Comparison of ENCODE assay signal across 19 cellular contexts in the genomic region with DNA sequence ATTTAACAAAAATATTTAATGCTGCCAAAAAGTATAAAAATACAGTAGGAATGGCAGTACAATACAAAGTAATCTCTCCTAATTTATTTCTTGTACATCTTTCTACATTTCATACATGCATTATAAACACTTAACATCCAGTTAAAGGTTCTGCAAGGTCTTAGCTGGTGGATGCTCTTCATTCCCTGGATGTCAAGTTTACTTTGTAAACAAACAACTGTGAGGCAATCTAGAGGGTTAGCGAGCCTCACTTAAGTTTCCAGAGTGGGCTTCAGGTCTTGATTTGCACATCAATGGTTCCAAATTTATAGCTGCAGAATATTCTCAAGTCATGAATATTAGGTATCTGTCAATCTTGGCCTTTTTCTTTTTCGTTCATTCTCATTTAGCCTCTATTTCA. TPM values are rescaled to one million over a fixed set of nuclear protein-coding genes. Genes with fewer than 3 reads are reported as not detected.
DNase-seq lines count a peak whose midpoint lies in the region; ATAC-seq, FAIRE-seq and TF ChIP-seq lines count a peak whose summit lies in the region.
"Had no signal": no experiment of that assay in that cellular context is flagged by ENCODE, and none has a peak within 500 bp of the region (broad histone marks: within the 10 kb centered on the region; RNA-seq: fewer than 3 reads in every experiment).

No MANE protein-coding gene starts in this region.

- in situ Hi-C loops in HepG2 (cut with HindIII; ENCODE audit: extremely low pct_ligation_motif_present, low pct_unique_long_range_greater_than_20kb) = loop anchor here (25.0 kb wide), 1 partner anchor 434 kb away; no protein-coding TSS in a partner anchor

- H4K20me1 ChIP-seq in HepG2 (ENCODE audit: insufficient read depth, low read length) = no peaks in the 10 kb centered on the region
- H4K20me1 ChIP-seq: BLaER1 treated with 17β-estradiol and CSF1 and Interleukin-3, amounts not matched to agents 10 nM and 100 nM had no signal

- H3K27me3 Mint-ChIP-seq in Calu3 (ENCODE audit: unreplicated experiment) = no peaks in the 10 kb centered on the region
- no peaks in the 10 kb centered on the region for H3K27me3 Mint-ChIP-seq in stimulated activated naive B cell treated with anti-CD40 and anti-IgM and Interleukin-4, amounts not matched to agents 10 μg/mL and 1 μg/mL and 100 μg/mL, for 72 hours
- no peaks in the 10 kb centered on the region for H3K27me3 Mint-ChIP-seq in natural killer cell (ENCODE audit: low read depth in 2 of 2)

- H3K27ac ChIP-seq in HepG2 (ENCODE audit: extremely low read length, insufficient read depth, low read length) = no peak overlapping the region
- H3K27ac ChIP-seq: BLaER1 treated with 17β-estradiol and CSF1 and Interleukin-3, amounts not matched to agents 10 nM and 100 nM had no signal

- ATAC-seq in HepG2 (no peak), natural killer cell (no peak), GM18867 (IDR thresholded peaks at IDR 0.05; ENCODE audit: unreplicated experiment) (no peak)
- ATAC-seq in stimulated activated naive B cell treated with anti-CD40 and anti-IgM and Interleukin-4, amounts not matched to agents 10 μg/mL and 1 μg/mL and 100 μg/mL, for 72 hours (replicated peaks) = no peak
- ATAC-seq: CD8-positive, alpha-beta T cell; HCT116; K562 had no signal

- DNase-seq in Calu3 = no peak
- DNase-seq in HepG2 (ENCODE audit: low spot score) = no peak
- DNase-seq in stimulated activated naive B cell treated with anti-CD40 and anti-IgM and Interleukin-4, amounts not matched to agents 10 μg/mL and 1 μg/mL and 100 μg/mL, for 72 hours = no peak
- no peak for DNase-seq in natural killer cell
- no peak for DNase-seq in DMS114 treated with DMSO at 0.1 percent for 48 hours (lab: John Stamatoyannopoulos, UW; ENCODE audit: unreplicated experiment)
- DNase-seq: 8988T; CD8-positive, alpha-beta T cell; DMS 273 treated with DMSO at 0.1 percent for 48 hours; GDM1; GOT3; H7; HFFc6 had no signal

- no peak overlapping the region for H2AFZ ChIP-seq in HepG2 (ENCODE audit: low read length)

- no peak overlapping the region for H3K9ac ChIP-seq in HepG2 (ENCODE audit: insufficient read depth, low read depth, low read length)
- H3K9ac ChIP-seq: BLaER1 treated with 17β-estradiol and CSF1 and Interleukin-3, amounts not matched to agents 10 nM and 100 nM had no signal

- peaks cover 38% of the 10 kb centered on the region for H3K4me1 ChIP-seq in HepG2 (ENCODE audit: insufficient read depth, low read length)

- H3K36me3 ChIP-seq in HepG2 (replicated peaks in 1 of 2; ENCODE audit: control insufficient read depth in 1 of 2, insufficient read depth in 2 of 2, low read length in 2 of 2) = peaks cover under 1 to 14% of the 10 kb centered on the region in 2 experiments; a peak in 2 of 5 replicates

- H3K27ac Mint-ChIP-seq in Calu3 (ENCODE audit: unreplicated experiment) (peak overlapping the region; percentile 45), natural killer cell (no peak overlapping the region)
- H3K27ac Mint-ChIP-seq in stimulated activated naive B cell treated with anti-CD40 and anti-IgM and Interleukin-4, amounts not matched to agents 10 μg/mL and 1 μg/mL and 100 μg/mL, for 72 hours = peak overlapping the region; percentile 43
- H3K27ac Mint-ChIP-seq: CD8-positive, alpha-beta T cell; HFFc6 had no signal

- peaks cover 8% of the 10 kb centered on the region for H3K4me1 Mint-ChIP-seq in Calu3 (ENCODE audit: low read depth, unreplicated experiment)
- H3K4me1 Mint-ChIP-seq in stimulated activated naive B cell treated with anti-CD40 and anti-IgM and Interleukin-4, amounts not matched to agents 10 μg/mL and 1 μg/mL and 100 μg/mL, for 72 hours = peaks cover 25 to 57% of the 10 kb centered on the region in 2 donors
- H3K4me1 Mint-ChIP-seq in natural killer cell = no peaks in the 10 kb centered on the region

- no TSS peak for BruUV-seq in Calu3 (replicated peaks; lab: Mats Ljungman, UMichigan)
- no TSS peak for BruUV-seq in HepG2 (replicated peaks; lab: Mats Ljungman, UMichigan)

- intact Hi-C loops in Calu3 (cut with micrococcal nuclease; ENCODE audit: unreplicated experiment) (no loop called here), HepG2 (cut with micrococcal nuclease; ENCODE audit: unreplicated experiment) (no loop called here), natural killer cell (cut with micrococcal nuclease) (no loop called here)

- CTCF ChIA-PET in Calu3 (lab: Charles Lee) = no interaction called here
- CTCF ChIA-PET in HepG2 (lab: Yijun Ruan, JAX; ENCODE audit: low intra/inter-chr PET ratio, low total read pairs) = no interaction called here

- no peak for TF ChIP-seq RAD21 in HepG2 (CRISPR knock-in tag; IDR thresholded peaks at IDR 0.05)

- 0 out of 2 replicates have a peak, but pooled peaks cover 6% of the 10 kb centered on the region for H3K9me3 ChIP-seq in HepG2 (ENCODE audit: low read length)

- H3K4me3 ChIP-seq in HepG2 (replicated peaks in 1 of 3; ENCODE audit: insufficient read depth in 1 of 3, low read depth in 2 of 3, low read length in 3 of 3) = no peak overlapping the region
- H3K4me3 ChIP-seq: BLaER1 treated with 17β-estradiol and CSF1 and Interleukin-3, amounts not matched to agents 10 nM and 100 nM; K562 had no signal

- H3K4me2 ChIP-seq in HepG2 (ENCODE audit: low read depth, low read length) = no peak overlapping the region
- H3K4me2 ChIP-seq: BLaER1 treated with 17β-estradiol and CSF1 and Interleukin-3, amounts not matched to agents 10 nM and 100 nM had no signal

- H3K9me3 Mint-ChIP-seq in Calu3 (ENCODE audit: low read depth, unreplicated experiment) (no peaks in the 10 kb centered on the region), natural killer cell (no peaks in the 10 kb centered on the region)
- H3K9me3 Mint-ChIP-seq in stimulated activated naive B cell treated with anti-CD40 and anti-IgM and Interleukin-4, amounts not matched to agents 10 μg/mL and 1 μg/mL and 100 μg/mL, for 72 hours = peaks cover 0 to 2% of the 10 kb centered on the region in 2 donors
- H3K9me3 Mint-ChIP-seq: HFFc6 had no signal

- FAIRE-seq in TTC549 (lab: Jason Lieb, UNC) = peak; percentile 80
- no peak for FAIRE-seq in HepG2 (lab: Jason Lieb, UNC)
- FAIRE-seq: GM12892, GM18507, K562 had no signal

- TF ChIP-seq CTCF in Calu3 (IDR thresholded peaks at IDR 0.05; ENCODE audit: unreplicated experiment) (no peak), HepG2 (CRISPR knock-in tag; IDR thresholded peaks at IDR 0.05) (no peak), natural killer cell (IDR thresholded peaks at IDR 0.05) (no peak)

- no peak for TF ChIP-seq POLR2A in HepG2 (IDR thresholded peaks at IDR 0.05; ENCODE audit: insufficient read depth in 1 of 2, low read depth in 2 of 2, low read length in 2 of 2)

- H3K79me2 ChIP-seq in HepG2 (ENCODE audit: insufficient read depth, low read length) = peaks cover 4% of the 10 kb centered on the region

- H3K36me3 Mint-ChIP-seq in Calu3 (ENCODE audit: insufficient read depth, unreplicated experiment) = peaks cover 21% of the 10 kb centered on the region
- H3K36me3 Mint-ChIP-seq in stimulated activated naive B cell treated with anti-CD40 and anti-IgM and Interleukin-4, amounts not matched to agents 10 μg/mL and 1 μg/mL and 100 μg/mL, for 72 hours = peaks cover 45 to 64% of the 10 kb centered on the region in 2 donors
- H3K36me3 Mint-ChIP-seq in natural killer cell = no peaks in the 10 kb centered on the region

- H3K27me3 ChIP-seq in HepG2 (ENCODE audit: control insufficient read depth in 1 of 2, insufficient read depth in 2 of 2, low read length in 2 of 2) = no peaks in the 10 kb centered on the region
- H3K27me3 ChIP-seq: BLaER1 treated with 17β-estradiol and CSF1 and Interleukin-3, amounts not matched to agents 10 nM and 100 nM had no signal

- WGBS in HepG2 (ENCODE audit: low lambda C conversion rate) = 80% methylated on average over 2 of the region's 2 CpGs

- TF ChIP-seq EP300 in HepG2 (IDR thresholded peaks at IDR 0.05; ENCODE audit: low read depth in 2 of 2, low read length in 2 of 2) (no peak), HepG2 (CRISPR knock-in tag; IDR thresholded peaks at IDR 0.05; ENCODE audit: borderline replicate concordance) (no peak)

- POLR2A ChIA-PET in HepG2 (lab: Yijun Ruan, JAX) = interaction anchor here (1.6 to 2.4 kb wide), 2 partner anchors 20 to 204 kb away, joined by 4 to 7 read pairs; no protein-coding TSS in a partner anchor

- H3K4me3 Mint-ChIP-seq in Calu3 (ENCODE audit: low read depth, unreplicated experiment) = no peak overlapping the region
- H3K4me3 Mint-ChIP-seq in stimulated activated naive B cell treated with anti-CD40 and anti-IgM and Interleukin-4, amounts not matched to agents 10 μg/mL and 1 μg/mL and 100 μg/mL, for 72 hours = no peak overlapping the region
- no peak overlapping the region for H3K4me3 Mint-ChIP-seq in natural killer cell
- H3K4me3 Mint-ChIP-seq: CD8-positive, alpha-beta T cell; HFFc6 had no signal

TF ChIP-seq in HepG2, 621 proteins besides CTCF, POLR2A, EP300 and RAD21 (continues in another document):
- TF ChIP-seq GATAD2A (CRISPR knock-in tag; IDR thresholded peaks at IDR 0.05) (0 out of 2 replicates have a peak, but pooled peaks have one; percentile 18), FOXA3 (CRISPR knock-in tag; IDR thresholded peaks at IDR 0.05) (peak; percentile 66; the same call in 1 of the 2 replicates)

RNA-seq across cellular contexts. Expression of a gene that starts 21.3 kb away (rescaled TPM):
- 47.6 and 50.8 TPM in 2 replicates for total RNA-seq in Calu3 (2022)
- 36.0 and 58.5 TPM in 2 replicates for total RNA-seq in HepG2 (2016; rRNA removed; fragmentation: Illumina TruSeq; extraction: Trizol)
- total RNA-seq in HepG2 (2016; cell fraction: cytosol; rRNA removed; fragmentation: Illumina TruSeq; extraction: Trizol; ENCODE audit: low read depth) = 6.8 and 7.6 TPM in 2 replicates
- 35.5 and 53.0 TPM in 2 replicates for total RNA-seq in HepG2 (2016; cell fraction: insoluble cytoplasmic fraction; rRNA removed; fragmentation: Illumina TruSeq; extraction: Trizol)
- total RNA-seq in HepG2 (2016; cell fraction: membrane; rRNA removed; fragmentation: Illumina TruSeq; extraction: Trizol) = 22.3 and 27.2 TPM in 2 replicates
- 42.6 and 46.4 TPM in 2 replicates for total RNA-seq in HepG2 (2016; cell fraction: nucleus; rRNA removed; fragmentation: Illumina TruSeq; extraction: Trizol)
- polyA plus RNA-seq in HepG2 (2011; rRNA removed) = 14.4 and 15.6 TPM in 2 replicates
- polyA plus RNA-seq in HepG2 (2011; cell fraction: cytosol; rRNA removed) = 4.4 and 7.3 TPM in 2 replicates
- polyA plus RNA-seq in HepG2 (2011; cell fraction: nucleus; rRNA removed) = 20.7 and 26.9 TPM in 2 replicates
- polyA plus RNA-seq in HepG2 (2012) = 15.1 and 24.2 TPM in 2 replicates
- 2.5 and 3.0 TPM in 2 replicates for polyA plus RNA-seq in HepG2 (2016; cell fraction: cytosol; fragmentation: Illumina TruSeq; extraction: Trizol; ENCODE audit: low read depth)
- 23.3 and 24.9 TPM in 2 replicates for polyA plus RNA-seq in HepG2 (2016; cell fraction: insoluble cytoplasmic fraction; fragmentation: Illumina TruSeq; extraction: Trizol; ENCODE audit: low read depth)
- polyA plus RNA-seq in HepG2 (2016; cell fraction: membrane; fragmentation: Illumina TruSeq; extraction: Trizol; ENCODE audit: low read depth) = 6.2 and 6.7 TPM in 2 replicates
- 36.6 and 47.8 TPM in 2 replicates for polyA plus RNA-seq in HepG2 (2016; cell fraction: nucleus; fragmentation: Illumina TruSeq; extraction: Trizol; ENCODE audit: insufficient read depth, low read depth)
- 12.8 and 14.0 TPM in 2 replicates for polyA minus RNA-seq in HepG2 (2011; rRNA and poly(A)+ RNA removed; ENCODE audit: low replicate concordance)
- 29.6 and 36.9 TPM in 2 replicates for polyA minus RNA-seq in HepG2 (2011; cell fraction: cytosol; rRNA and poly(A)+ RNA removed)
- 138 and 149 TPM in 2 replicates for polyA minus RNA-seq in HepG2 (2011; cell fraction: nucleus; rRNA and poly(A)+ RNA removed)
- 10 to 100 TPM; 11.1 to 12.4 (median 11.8) TPM for total RNA-seq in natural killer cell

Comparison
In these comparisons a context has a peak if more than half of its experiments do, and no peak if none do; other contexts are left out.
1. H3K27ac Mint-ChIP-seq: peak in Calu3 (single experiment) and stimulated activated naive B cell treated with anti-CD40 and anti-IgM and Interleukin-4, amounts not matched to agents 10 μg/mL and 1 μg/mL and 100 μg/mL, for 72 hours (single experiment); none in natural killer cell (0 of 2).